In genomic region chr21:26806734-26807372, GRCh38 we compare ENCODE assay signal across 17 cellular contexts. TPM values are rescaled to one million over a fixed set of nuclear protein-coding genes. Genes with fewer than 3 reads are reported as not detected.
DNase-seq lines count a peak whose midpoint lies in the region; ATAC-seq and TF ChIP-seq lines count a peak whose summit lies in the region.
"Had no signal": no experiment of that assay in that cellular context is flagged by ENCODE, and none has a peak within 500 bp of the region (broad histone marks: within the 10 kb centered on the region; RNA-seq: fewer than 3 reads in every experiment).

No MANE protein-coding gene starts in this region.

- peak; percentile 10 for DNase-seq in AG08395 (ENCODE audit: low spot score)
- peak; percentile 40 for DNase-seq in HFFc6
- DNase-seq in SW480 (ENCODE audit: low spot score): peak; percentile 6
- DNase-seq in foreskin keratinocyte: peak; percentile 76 to 92
- DNase-seq in SHP77 treated with DMSO at 0.1 percent for 48 hours (lab: John Stamatoyannopoulos, UW): no peak
- DNase-seq in NCI-H2107 (lab: John Stamatoyannopoulos, UW): no peak
- no peak for DNase-seq in NCI-H1436 (lab: John Stamatoyannopoulos, UW)
- DNase-seq: activated naive CD4-positive, alpha-beta T cell treated with anti-CD3 and anti-CD28 coated beads for 36 hours; Caco-2; gastrocnemius medialis; NCI-H1105; stimulated activated CD4-positive, alpha-beta T cell treated with anti-CD3 and anti-CD28 coated beads, Interleukin-4, amount 100 ng/mL, for 4 hours; tibial artery had no signal

- H3K27me3 ChIP-seq in foreskin keratinocyte: no peaks in the 10 kb centered on the region
- H3K27me3 ChIP-seq: gastrocnemius medialis, neutrophil, tibial artery had no signal

- H3K27me3 Mint-ChIP-seq in HFFc6 (ENCODE audit: insufficient read depth): no peaks in the 10 kb centered on the region; the same call in 1 of the 2 replicates

- no peaks in the 10 kb centered on the region for H3K9me3 Mint-ChIP-seq in HFFc6
- H3K9me3 Mint-ChIP-seq: activated naive CD4-positive, alpha-beta T cell treated with anti-CD3 and anti-CD28 coated beads for 36 hours; WTC11 had no signal

- H3K4me1 Mint-ChIP-seq in HFFc6 (ENCODE audit: low read depth): peaks cover 47% of the 10 kb centered on the region

- H3K4me1 ChIP-seq in foreskin keratinocyte: peaks cover 24% of the 10 kb centered on the region
- H3K4me1 ChIP-seq: Caco-2 had no signal

- peak overlapping the region; percentile 44 for H3K4me3 Mint-ChIP-seq in HFFc6
- H3K4me3 Mint-ChIP-seq: activated naive CD4-positive, alpha-beta T cell treated with anti-CD3 and anti-CD28 coated beads for 36 hours; WTC11 had no signal

- H3K27ac ChIP-seq in foreskin keratinocyte: peak overlapping the region; percentile 50
- H3K27ac ChIP-seq: gastrocnemius medialis, neutrophil, tibial artery had no signal

- no peaks in the 10 kb centered on the region for H3K36me3 Mint-ChIP-seq in HFFc6 (ENCODE audit: low read depth)
- H3K36me3 Mint-ChIP-seq: WTC11 had no signal

- no peak overlapping the region for H3K27ac Mint-ChIP-seq in HFFc6
- H3K27ac Mint-ChIP-seq: activated naive CD4-positive, alpha-beta T cell treated with anti-CD3 and anti-CD28 coated beads for 36 hours; WTC11 had no signal

- ATAC-seq in foreskin keratinocyte: peak; percentile 93
- ATAC-seq in HG03159 (IDR thresholded peaks at IDR 0.05; ENCODE audit: unreplicated experiment): no peak
- ATAC-seq: gastrocnemius medialis, sciatic nerve, WTC11 had no signal

- no peak for TF ChIP-seq CTCF in HFFc6 (IDR thresholded peaks at IDR 0.05)
- no peak for TF ChIP-seq CTCF in foreskin keratinocyte (conservative IDR thresholded peaks at IDR 0.05)

RNA-seq across cellular contexts. Expression of gene ADAMTS1, which starts 38.4 kb away (rescaled TPM):
- total RNA-seq in HFFc6 (2021; fragmentation: NEBNext Ultra II Directional; extraction: Animal tissue kit (Norgen Biotek cat#: 25700)): 100 to 1,000 TPM; 229 to 346 (median 292) TPM
- total RNA-seq in foreskin keratinocyte: 69.7 and 71.7 TPM in 2 replicates
- polyA plus RNA-seq in foreskin keratinocyte: 12.8 and 16.9 TPM in 2 replicates
- total RNA-seq: activated naive CD4-positive, alpha-beta T cell treated with anti-CD3 and anti-CD28 coated beads for 36 hours; Caco-2 had no signal

Comparison
In these comparisons a context has a peak if more than half of its experiments do, and no peak if none do; other contexts are left out.
1. DNase-seq: peak in AG08395 (single experiment), HFFc6 (single experiment), SW480 (single experiment) and foreskin keratinocyte (2 of 2); none in SHP77 treated with DMSO at 0.1 percent for 48 hours (single experiment), NCI-H2107 (single experiment) and NCI-H1436 (single experiment).